In the genomic region with DNA sequence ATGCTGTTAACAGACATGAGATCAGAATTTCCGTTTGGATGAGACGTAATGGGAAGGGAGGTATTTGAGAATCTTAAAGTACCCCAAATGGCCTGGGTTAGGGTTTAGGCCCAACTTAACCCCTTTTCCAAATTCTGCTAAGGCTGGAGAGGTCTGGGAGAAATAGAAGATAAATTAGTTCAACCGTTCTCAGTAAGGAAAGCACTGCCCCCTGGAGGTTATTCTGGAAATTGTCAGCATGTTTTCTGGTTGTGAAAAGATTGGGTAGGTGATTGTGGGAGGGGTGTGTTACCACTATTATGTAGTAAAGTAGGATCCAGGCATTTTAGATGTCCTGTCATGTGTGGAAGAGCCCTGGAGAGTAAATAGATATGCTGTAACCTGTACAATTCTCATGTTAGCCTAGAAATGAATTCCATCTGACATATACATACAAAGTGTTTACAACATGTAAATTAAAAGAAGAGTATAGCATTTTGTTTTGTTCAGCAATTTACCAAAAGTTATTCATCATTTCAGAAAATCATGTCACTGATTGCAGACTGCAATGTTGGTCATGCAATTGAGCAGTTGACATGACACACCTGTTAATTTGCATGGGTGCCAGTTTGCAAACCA, we compare ENCODE assay signal across 8 cellular contexts. TPM values are rescaled to one million over a fixed set of nuclear protein-coding genes. Genes with fewer than 3 reads are reported as not detected.
DNase-seq lines count a peak whose midpoint lies in the region; ATAC-seq and TF ChIP-seq lines count a peak whose summit lies in the region.

No MANE protein-coding gene starts in this region.

- H3K9me3 ChIP-seq in Caco-2 (no peaks in the 10 kb centered on the region), Peyer's patch (no peaks in the 10 kb centered on the region), spleen (no peaks in the 10 kb centered on the region)

- ATAC-seq in HG03571 (IDR thresholded peaks at IDR 0.05; ENCODE audit: unreplicated experiment) = no peak

- 19 to 30% (median 26%) methylated on average over 3 of the region's 3 CpGs for WGBS in spleen, 5 donors

- CTCF ChIA-PET in Caco-2 (lab: Charles Lee) = no interaction called here

- H3K27ac ChIP-seq in Peyer's patch = no peak overlapping the region
- no peak overlapping the region for H3K27ac ChIP-seq in spleen

- H3K36me3 Mint-ChIP-seq in Caco-2 (ENCODE audit: insufficient read depth, unreplicated experiment) = no peaks in the 10 kb centered on the region

- no peaks in the 10 kb centered on the region for H3K36me3 ChIP-seq in Caco-2 (ENCODE audit: control insufficient read depth, insufficient read depth, low read length)
- no peaks in the 10 kb centered on the region for H3K36me3 ChIP-seq in Peyer's patch
- no peaks in the 10 kb centered on the region for H3K36me3 ChIP-seq in spleen

- no peaks in the 10 kb centered on the region for H3K9me3 Mint-ChIP-seq in Caco-2 (ENCODE audit: unreplicated experiment)

- DNase-seq in Caco-2 (peak; percentile 42 to 66), GM19238 (ENCODE audit: insufficient read length, low spot score) (peak; percentile 1), HuH-7 (ENCODE audit: low spot score) (peak; percentile 6), Peyer's patch (peak in 2 of 3 donors; percentile 35 to 72), iPS DF 19.7 (ENCODE audit: low read depth, low spot score) (peak; percentile 2), spleen (no peak)
- peak; percentile 8 for DNase-seq in activated naive CD8-positive, alpha-beta T cell treated with anti-CD3 and anti-CD28 coated beads, Interleukin-2, amount 50 U/mL, for 16 hours (ENCODE audit: low read depth, low spot score)

- H3K4me3 ChIP-seq in Caco-2 (ENCODE audit: low read depth, low read length) (no peak overlapping the region), Peyer's patch (no peak overlapping the region), spleen (no peak overlapping the region)

- no peaks in the 10 kb centered on the region for H3K4me1 ChIP-seq in Caco-2
- no peaks in the 10 kb centered on the region for H3K4me1 ChIP-seq in Peyer's patch
- H3K4me1 ChIP-seq in spleen = no peaks in the 10 kb centered on the region

- H3K27ac Mint-ChIP-seq in Caco-2 (ENCODE audit: unreplicated experiment) = no peak overlapping the region

- intact Hi-C loops in Caco-2 (cut with micrococcal nuclease; ENCODE audit: unreplicated experiment) (loop anchor here (1.0 kb wide), 1 partner anchor 297 kb away; no protein-coding TSS in a partner anchor), spleen (cut with DNase I; ENCODE audit: low total_unique reads) (loop anchor here (5.0 kb wide), 1 partner anchor 298 kb away; no protein-coding TSS in a partner anchor)

- POLR2A ChIA-PET in Caco-2 (lab: Charles Lee) = no interaction called here

- H3K4me3 Mint-ChIP-seq in Caco-2 (ENCODE audit: unreplicated experiment) = no peak overlapping the region

- H3K27me3 ChIP-seq in Caco-2 (replicated peaks; ENCODE audit: control insufficient read depth, insufficient read depth, low read length) (no peaks in the 10 kb centered on the region), Peyer's patch (no peaks in the 10 kb centered on the region), spleen (replicated peaks in 1 of 7) (peaks cover 0 to 11% (median 0%) of the 10 kb centered on the region in 7 donors)

- no peak for TF ChIP-seq POLR2A in Peyer's patch (IDR thresholded peaks at IDR 0.05)
- no peak for TF ChIP-seq POLR2A in spleen (IDR thresholded peaks at IDR 0.05)

- H3K27me3 Mint-ChIP-seq in Caco-2 (ENCODE audit: insufficient read depth, unreplicated experiment) = peaks cover 4% of the 10 kb centered on the region

- BruUV-seq in Caco-2 (replicated peaks; lab: Mats Ljungman, UMichigan) = no TSS peak

- H3K4me1 Mint-ChIP-seq in Caco-2 (ENCODE audit: low read depth, unreplicated experiment) = no peaks in the 10 kb centered on the region

- TF ChIP-seq CTCF in Caco-2 (IDR thresholded peaks at IDR 0.05; ENCODE audit: insufficient read depth in 1 of 2, low read depth in 1 of 2, low read length in 1 of 2, severe bottlenecking in 1 of 2, unreplicated experiment in 1 of 2) = peak; percentile 60 to 66
- peak; percentile 42 to 80 (median 68) for TF ChIP-seq CTCF in Peyer's patch (IDR thresholded peaks at IDR 0.05)
- TF ChIP-seq CTCF in spleen (IDR thresholded peaks at IDR 0.05 in 8 of 11, conservative IDR thresholded peaks at IDR 0.05 in 3 of 11) = peak; percentile 39 to 76 (median 67)

RNA-seq across cellular contexts. Expression of a gene that starts 26.8 kb away (rescaled TPM):
- not detected in 2 replicates for total RNA-seq in Caco-2 (2022)
- total RNA-seq in Peyer's patch = not detected
- not detected for total RNA-seq in spleen
- polyA plus RNA-seq in spleen = not detected
